In the genomic region with DNA sequence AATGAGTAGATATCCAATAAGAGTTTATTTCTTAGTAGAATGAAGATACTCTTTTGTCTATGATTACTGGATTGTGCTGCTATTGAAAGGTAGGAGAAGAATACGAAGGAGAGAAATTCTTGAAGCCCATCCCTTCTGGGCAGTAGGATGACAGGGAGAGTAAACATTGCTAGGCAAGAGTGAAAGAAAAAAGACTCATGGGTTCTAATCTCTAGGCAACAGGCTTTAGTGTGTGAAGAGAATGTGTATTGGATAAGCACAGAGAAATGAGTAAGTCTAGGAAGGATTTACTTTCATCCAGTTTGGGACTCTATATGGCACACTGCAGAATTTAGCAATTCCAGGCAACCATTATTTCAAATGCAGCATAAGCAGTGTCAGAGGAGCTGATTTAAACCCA, we compare ENCODE assay signal across 26 cellular contexts.
"Had no signal": no experiment of that assay in that cellular context is flagged by ENCODE, and none has a peak within 500 bp of the region (broad histone marks: within the 10 kb centered on the region; RNA-seq: fewer than 3 reads in every experiment).

No MANE protein-coding gene starts in this region.

- H3K4me1 Mint-ChIP-seq: activated CD4-positive, alpha-beta T cell treated with anti-CD3 and anti-CD28 coated beads for 36 hours; activated CD4-positive, alpha-beta T cell treated with anti-CD3 and anti-CD28 coated beads, Interleukin-2, amount 10 ng/mL, durations not matched to agents 24 days and 14 days; activated naive CD4-positive, alpha-beta T cell treated with anti-CD3 and anti-CD28 coated beads, Interleukin-2, amount 10 ng/mL, durations not matched to agents 7 days and 5 days; central memory CD8-positive, alpha-beta T cell had no signal

- H3K9me3 Mint-ChIP-seq: activated CD4-positive, alpha-beta T cell treated with anti-CD3 and anti-CD28 coated beads, Interleukin-2, amount 10 ng/mL, durations not matched to agents 24 days and 14 days had no signal

- H3K4me3 Mint-ChIP-seq: activated CD4-positive, alpha-beta memory T cell treated with anti-CD3 and anti-CD28 coated beads for 36 hours; activated CD4-positive, alpha-beta T cell treated with anti-CD3 and anti-CD28 coated beads for 36 hours; activated CD4-positive, alpha-beta T cell treated with anti-CD3 and anti-CD28 coated beads, Interleukin-2, amount 10 ng/mL, durations not matched to agents 24 days and 14 days; activated naive CD4-positive, alpha-beta T cell treated with anti-CD3 and anti-CD28 coated beads, Interleukin-2, amount 10 ng/mL, durations not matched to agents 7 days and 5 days; activated naive CD8-positive, alpha-beta T cell; activated T-cell treated with anti-CD3 and anti-CD28 coated beads, Interleukin-2, amount 50 U/mL, for 24 hours; activated T-cell treated with anti-CD3 and anti-CD28 coated beads, Interleukin-2, amount 50 U/mL, for 72 hours; central memory CD8-positive, alpha-beta T cell; dendritic cell treated with granulocyte-macrophage colony-stimulating factor and Interleukin-4, amounts not matched to agents 40 ng/mL and 50 ng/mL, for 4 days had no signal

- H3K36me3 Mint-ChIP-seq: activated CD4-positive, alpha-beta memory T cell treated with anti-CD3 and anti-CD28 coated beads for 36 hours; activated naive CD4-positive, alpha-beta T cell treated with anti-CD3 and anti-CD28 coated beads, Interleukin-2, amount 10 ng/mL, durations not matched to agents 7 days and 5 days; activated naive CD8-positive, alpha-beta T cell had no signal

- ATAC-seq: activated CD4-positive, alpha-beta T cell treated with anti-CD3 and anti-CD28 coated beads for 36 hours; activated T-cell treated with anti-CD3 and anti-CD28 coated beads, Interleukin-2, amount 50 U/mL, for 72 hours; foreskin keratinocyte; gastrocnemius medialis had no signal

- H3K36me3 ChIP-seq: brain microvascular endothelial cell, esophagus muscularis mucosa, gastrocnemius medialis had no signal

- H3K4me1 ChIP-seq: esophagus muscularis mucosa, foreskin keratinocyte, gastrocnemius medialis had no signal

- H3K9me3 ChIP-seq: esophagus muscularis mucosa, gastrocnemius medialis had no signal

- H3K4me3 ChIP-seq: coronary artery, dorsolateral prefrontal cortex, esophagus muscularis mucosa, gastrocnemius medialis had no signal

- DNase-seq: activated CD4-positive, alpha-beta memory T cell treated with anti-CD3 and anti-CD28 coated beads for 36 hours; activated CD4-positive, alpha-beta T cell treated with anti-CD3 and anti-CD28 coated beads for 36 hours; activated CD4-positive, alpha-beta T cell treated with anti-CD3 and anti-CD28 coated beads, Interleukin-2, amount 10 ng/mL, durations not matched to agents 24 days and 14 days; activated CD4-positive, CD25-positive, alpha-beta regulatory T cell; activated CD4-positive, CD25-positive, alpha-beta regulatory T cell treated with anti-CD3 and anti-CD28 coated beads, Interleukin-2, amount 50 U/mL, for 72 hours; activated CD8-positive, alpha-beta memory T cell treated with anti-CD3 and anti-CD28 coated beads, Interleukin-2, amount 50 U/mL, for 48 hours; activated gamma-delta T cell; activated naive CD4-positive, alpha-beta T cell; activated naive CD4-positive, alpha-beta T cell treated with anti-CD3 and anti-CD28 coated beads, Interleukin-2, amount 10 ng/mL, durations not matched to agents 7 days and 5 days; activated T-cell treated with anti-CD3 and anti-CD28 coated beads for 4 hours; activated T-cell treated with anti-CD3 and anti-CD28 coated beads, Interleukin-2, amount 50 U/mL, for 24 hours; activated T-cell treated with anti-CD3 and anti-CD28 coated beads, Interleukin-2, amount 50 U/mL, for 72 hours; amniotic stem cell; anterior cingulate cortex; brain microvascular endothelial cell; dorsolateral prefrontal cortex; effector memory CD4-positive, alpha-beta T cell; erythroblast; foreskin keratinocyte; gastrocnemius medialis; T-helper 2 cell had no signal

- H3K27ac ChIP-seq: brain microvascular endothelial cell, coronary artery, dorsolateral prefrontal cortex, esophagus muscularis mucosa, foreskin keratinocyte, gastrocnemius medialis had no signal

- H3K27ac Mint-ChIP-seq: activated CD4-positive, alpha-beta memory T cell treated with anti-CD3 and anti-CD28 coated beads for 36 hours; activated CD4-positive, alpha-beta T cell treated with anti-CD3 and anti-CD28 coated beads for 36 hours; activated CD4-positive, alpha-beta T cell treated with anti-CD3 and anti-CD28 coated beads, Interleukin-2, amount 10 ng/mL, durations not matched to agents 24 days and 14 days; activated naive CD4-positive, alpha-beta T cell treated with anti-CD3 and anti-CD28 coated beads, Interleukin-2, amount 10 ng/mL, durations not matched to agents 7 days and 5 days; activated naive CD8-positive, alpha-beta T cell; activated T-cell treated with anti-CD3 and anti-CD28 coated beads, Interleukin-2, amount 50 U/mL, for 24 hours; activated T-cell treated with anti-CD3 and anti-CD28 coated beads, Interleukin-2, amount 50 U/mL, for 72 hours; dendritic cell treated with granulocyte-macrophage colony-stimulating factor and Interleukin-4, amounts not matched to agents 40 ng/mL and 50 ng/mL, for 4 days had no signal

- H3K27me3 ChIP-seq: brain microvascular endothelial cell, dorsolateral prefrontal cortex, esophagus muscularis mucosa, foreskin keratinocyte, gastrocnemius medialis had no signal

- H3K27me3 Mint-ChIP-seq: activated CD4-positive, alpha-beta memory T cell treated with anti-CD3 and anti-CD28 coated beads for 36 hours; activated CD4-positive, alpha-beta T cell treated with anti-CD3 and anti-CD28 coated beads for 36 hours; activated CD4-positive, alpha-beta T cell treated with anti-CD3 and anti-CD28 coated beads, Interleukin-2, amount 10 ng/mL, durations not matched to agents 24 days and 14 days; activated naive CD4-positive, alpha-beta T cell treated with anti-CD3 and anti-CD28 coated beads, Interleukin-2, amount 10 ng/mL, durations not matched to agents 7 days and 5 days; activated naive CD8-positive, alpha-beta T cell; activated T-cell treated with anti-CD3 and anti-CD28 coated beads, Interleukin-2, amount 50 U/mL, for 24 hours; central memory CD8-positive, alpha-beta T cell; dendritic cell treated with granulocyte-macrophage colony-stimulating factor and Interleukin-4, amounts not matched to agents 40 ng/mL and 50 ng/mL, for 4 days had no signal
